ENCODE assay signal across 16 cellular contexts in the genomic region with DNA sequence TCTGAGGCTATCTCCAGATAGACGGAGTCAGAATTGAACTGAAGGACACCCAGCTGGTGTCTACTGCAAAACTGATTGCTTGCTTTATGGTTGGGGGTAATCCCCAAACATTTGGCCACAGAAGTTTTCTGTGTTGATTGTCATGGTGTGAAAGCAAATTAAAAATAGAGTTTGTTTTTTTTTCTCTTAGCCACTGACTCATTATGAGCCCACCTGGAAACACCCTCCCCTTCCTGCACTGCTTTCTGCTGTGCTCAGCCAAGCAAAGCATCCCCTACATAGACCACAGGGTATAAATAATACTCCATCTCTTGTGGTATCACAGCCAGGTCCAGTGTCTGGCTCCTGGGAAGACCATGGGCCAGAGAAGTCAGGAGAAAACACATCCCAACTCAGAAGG. TPM values are rescaled to one million over a fixed set of nuclear protein-coding genes. Genes with fewer than 3 reads are reported as not detected.
A peak's percentile ranks its signal among the peaks of the same experiment; 100 is the strongest.
DNase-seq lines count a peak whose midpoint lies in the region; ATAC-seq and TF ChIP-seq lines count a peak whose summit lies in the region.
"Had no signal": no experiment of that assay in that cellular context is flagged by ENCODE, and none has a peak within 500 bp of the region (broad histone marks: within the 10 kb centered on the region; RNA-seq: fewer than 3 reads in every experiment).

No MANE protein-coding gene starts in this region.

- peak; percentile 66 for DNase-seq in GM12864 (ENCODE audit: low read depth)
- no peak for DNase-seq in NCI-H2196 (lab: John Stamatoyannopoulos, UW; ENCODE audit: unreplicated experiment)
- DNase-seq in H4 (ENCODE audit: low spot score), result no peak
- DNase-seq in cerebellar nuclear complex (lab: John Stamatoyannopoulos, UW), result no peak
- no peak for DNase-seq in pons (ENCODE audit: low spot score)
- DNase-seq: foreskin melanocyte; HFFc6; NCI-H510A treated with DMSO at 0.1 percent for 48 hours; ovary; stimulated activated CD4-positive, alpha-beta T cell treated with anti-CD3 and anti-CD28 coated beads, Interleukin-4, amount 100 ng/mL, for 4 hours had no signal

- no peak for TF ChIP-seq CTCF in GM12864 (IDR thresholded peaks at IDR 0.05; ENCODE audit: low read depth, low read length, missing control alignments)

- ATAC-seq in GM19395 (IDR thresholded peaks at IDR 0.05; ENCODE audit: unreplicated experiment), result peak; percentile 88
- ATAC-seq in HG02763 (IDR thresholded peaks at IDR 0.05; ENCODE audit: unreplicated experiment), result peak; percentile 80
- ATAC-seq in HG03442 (IDR thresholded peaks at IDR 0.05; ENCODE audit: unreplicated experiment), result peak; percentile 82
- ATAC-seq: SK-N-SH treated with all-trans-retinoic acid at 6 μM for 48 hours had no signal

- H3K4me3 ChIP-seq in GM12864 (ENCODE audit: low read depth, low read length), result no peak overlapping the region
- H3K4me3 ChIP-seq: ovary had no signal

RNA-seq across cellular contexts. Expression of gene VWC2, which starts 6.5 kb away (rescaled TPM):
- 0.04 TPM in 1 of 2 replicates, not detected in the other for total RNA-seq in H4 (2014; rRNA removed; shearing (Covaris generic))
- total RNA-seq: HFFc6, liver, MCF 10A had no signal
